Comparison of ENCODE assay signal across 20 cellular contexts in the genomic region with DNA sequence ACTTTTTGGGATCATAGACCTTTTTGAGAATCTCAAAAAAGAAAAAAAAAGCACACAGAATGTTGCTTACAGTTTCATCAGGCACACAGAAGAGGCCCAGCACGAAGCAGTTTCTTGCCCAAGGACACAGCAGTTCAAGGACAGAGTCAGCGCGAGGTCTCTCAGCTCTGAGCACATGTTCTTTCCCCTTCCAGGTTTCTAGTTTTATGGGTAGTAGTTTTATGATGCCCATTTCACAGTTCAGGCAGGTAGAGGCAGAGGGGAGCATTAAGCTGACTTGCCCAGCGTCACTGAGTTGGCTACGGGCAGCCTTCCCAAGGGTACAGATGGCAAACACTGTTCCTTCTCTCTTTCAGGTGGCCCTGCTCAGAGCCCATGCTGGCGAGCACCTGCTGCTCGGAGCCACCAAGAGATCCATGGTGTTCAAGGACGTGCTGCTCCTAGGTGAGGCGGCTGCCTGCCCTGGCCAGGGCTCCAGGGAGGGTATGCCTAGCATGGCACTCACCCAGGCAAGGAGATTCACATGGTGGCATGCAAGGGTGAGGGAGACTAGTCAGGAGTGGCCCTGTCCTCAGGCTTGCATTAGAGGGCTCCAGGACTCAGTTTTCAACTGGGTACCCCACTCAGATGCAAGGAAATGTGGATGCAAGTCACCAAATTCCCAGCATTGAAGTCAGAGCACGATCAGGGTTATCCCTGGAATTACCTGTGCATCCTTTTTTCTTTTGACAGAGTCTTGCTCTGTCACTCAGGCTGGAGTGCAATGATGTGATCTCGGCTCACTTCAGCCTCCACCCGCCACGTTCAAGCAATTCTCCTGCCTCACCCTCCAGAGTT. TPM values are rescaled to one million over a fixed set of nuclear protein-coding genes. Genes with fewer than 3 reads are reported as not detected.
DNase-seq lines count a peak whose midpoint lies in the region; ATAC-seq and TF ChIP-seq lines count a peak whose summit lies in the region.
"Had no signal": no experiment of that assay in that cellular context is flagged by ENCODE, and none has a peak within 500 bp of the region (broad histone marks: within the 10 kb centered on the region; RNA-seq: fewer than 3 reads in every experiment).

No MANE protein-coding gene starts in this region.

- TF ChIP-seq POLR2A in ovary (IDR thresholded peaks at IDR 0.05) = no peak

- no peak overlapping the region for H3K4me3 ChIP-seq in ovary
- H3K4me3 ChIP-seq: MG63, Peyer's patch had no signal

- peaks cover 6 to 16% of the 10 kb centered on the region in 2 donors for H3K27me3 Mint-ChIP-seq in natural killer cell treated with Interleukin-12 subunit alpha and Interleukin-12 subunit beta and Interleukin-15 and Interleukin-18, amount 100 ng/mL, for 72 hours
- peaks cover 6 to 11% of the 10 kb centered on the region in 2 donors for H3K27me3 Mint-ChIP-seq in natural killer cell (ENCODE audit: low read depth in 2 of 2)

- DNase-seq in natural killer cell treated with Interleukin-12 subunit alpha and Interleukin-12 subunit beta and Interleukin-15 and Interleukin-18, amount 100 ng/mL, for 72 hours (ENCODE audit: low spot score) = peak; percentile 28
- DNase-seq in natural killer cell (no peak), left lobe of liver (ENCODE audit: low spot score) (no peak), ovary (peak in 4 of 5 donors; percentile 55 to 72 (median 68)), NCI-H1417 treated with DMSO at 0.1 percent for 48 hours (lab: John Stamatoyannopoulos, UW) (no peak)
- DNase-seq in stimulated activated naive CD8-positive, alpha-beta T cell treated with anti-CD3 and anti-CD28 coated beads, Interleukin-15, Interleukin-2, amounts not matched to agents 100 U/mL and 50 U/mL, for 24 hours = no peak
- DNase-seq: CD8-positive, alpha-beta T cell; DMS 273 treated with DMSO at 0.1 percent for 48 hours; DMS79; KG1; MG63; NCI-H1105 treated with DMSO at 0.1 percent for 48 hours; NCI-H2029; NCI-H526 treated with DMSO at 0.1 percent for 48 hours; SHP77 treated with DMSO at 0.1 percent for 48 hours had no signal

- no peak for ATAC-seq in natural killer cell treated with Interleukin-12 subunit alpha and Interleukin-12 subunit beta and Interleukin-15 and Interleukin-18, amount 100 ng/mL, for 72 hours
- no peak for ATAC-seq in natural killer cell
- ATAC-seq in left lobe of liver = peak; percentile 6
- ATAC-seq in stimulated activated naive CD8-positive, alpha-beta T cell treated with anti-CD3 and anti-CD28 coated beads, Interleukin-15, Interleukin-2, amounts not matched to agents 100 U/mL and 50 U/mL, for 24 hours = no peak
- ATAC-seq in HG03039 (IDR thresholded peaks at IDR 0.05; ENCODE audit: unreplicated experiment) = no peak
- ATAC-seq: CD8-positive, alpha-beta T cell had no signal

- TF ChIP-seq EP300 in ovary (IDR thresholded peaks at IDR 0.05) = no peak

- H3K4me1 ChIP-seq in ovary (ENCODE audit: insufficient read depth) = peaks cover 12% of the 10 kb centered on the region

- H3K9me3 Mint-ChIP-seq in natural killer cell treated with Interleukin-12 subunit alpha and Interleukin-12 subunit beta and Interleukin-15 and Interleukin-18, amount 100 ng/mL, for 72 hours = no peaks in the 10 kb centered on the region
- H3K9me3 Mint-ChIP-seq in natural killer cell = no peaks in the 10 kb centered on the region
- H3K9me3 Mint-ChIP-seq: CD8-positive, alpha-beta T cell had no signal

- H3K27ac Mint-ChIP-seq in natural killer cell treated with Interleukin-12 subunit alpha and Interleukin-12 subunit beta and Interleukin-15 and Interleukin-18, amount 100 ng/mL, for 72 hours = no peak overlapping the region
- no peak overlapping the region for H3K27ac Mint-ChIP-seq in natural killer cell
- H3K27ac Mint-ChIP-seq: B cell; CD8-positive, alpha-beta T cell had no signal

- TF ChIP-seq CTCF in natural killer cell (IDR thresholded peaks at IDR 0.05) (no peak), ovary (IDR thresholded peaks at IDR 0.05) (no peak)

- no peaks in the 10 kb centered on the region for H3K4me1 Mint-ChIP-seq in natural killer cell treated with Interleukin-12 subunit alpha and Interleukin-12 subunit beta and Interleukin-15 and Interleukin-18, amount 100 ng/mL, for 72 hours (ENCODE audit: low read depth in 2 of 2)
- H3K4me1 Mint-ChIP-seq in natural killer cell = no peaks in the 10 kb centered on the region
- H3K4me1 Mint-ChIP-seq: B cell had no signal

- 68 to 72% (median 69%) methylated on average over 13 of the region's 13 CpGs for WGBS in ovary, 3 donors

- H3K36me3 ChIP-seq in ovary = no peaks in the 10 kb centered on the region
- H3K36me3 ChIP-seq: MG63 had no signal

- no peaks in the 10 kb centered on the region for H3K36me3 Mint-ChIP-seq in natural killer cell treated with Interleukin-12 subunit alpha and Interleukin-12 subunit beta and Interleukin-15 and Interleukin-18, amount 100 ng/mL, for 72 hours
- H3K36me3 Mint-ChIP-seq in natural killer cell = no peaks in the 10 kb centered on the region
- H3K36me3 Mint-ChIP-seq: CD8-positive, alpha-beta T cell had no signal

- no peaks in the 10 kb centered on the region for H3K27me3 ChIP-seq in ovary
- H3K27me3 ChIP-seq: MG63, Peyer's patch had no signal

- no peaks in the 10 kb centered on the region for H3K9me3 ChIP-seq in ovary
- H3K9me3 ChIP-seq: MG63, Peyer's patch had no signal

- H3K27ac ChIP-seq in ovary = no peak overlapping the region
- H3K27ac ChIP-seq: 22Rv1, C4-2B had no signal

- H3K4me3 Mint-ChIP-seq in natural killer cell treated with Interleukin-12 subunit alpha and Interleukin-12 subunit beta and Interleukin-15 and Interleukin-18, amount 100 ng/mL, for 72 hours = no peak overlapping the region
- H3K4me3 Mint-ChIP-seq in natural killer cell = no peak overlapping the region
- H3K4me3 Mint-ChIP-seq: B cell; CD8-positive, alpha-beta T cell had no signal

- intact Hi-C loops in natural killer cell (cut with micrococcal nuclease) = no loop called here
- intact Hi-C loops in ovary (cut with DNase I) = no loop called here

RNA-seq across cellular contexts. Expression of a gene that starts 57.4 kb away (rescaled TPM):
- total RNA-seq in natural killer cell treated with Interleukin-12 subunit alpha and Interleukin-12 subunit beta and Interleukin-15 and Interleukin-18, amount 100 ng/mL, for 72 hours = 10 to 100 TPM; 19.7 to 36.1 TPM
- 10 to 100 TPM; 17.2 to 22.9 (median 22.5) TPM for total RNA-seq in natural killer cell
- 95.0 TPM for total RNA-seq in left lobe of liver
- total RNA-seq in ovary = 10 to 100 TPM in 6 of 7 donors, 1 to 10 TPM in 1; 5.6 to 25.1 (median 12.4) TPM
- polyA plus RNA-seq in ovary = 1 to 10 TPM; 3.1 to 7.4 TPM

Comparison
In these comparisons a context has a peak if more than half of its experiments do, and no peak if none do; other contexts are left out.
1. DNase-seq: peak in natural killer cell treated with Interleukin-12 subunit alpha and Interleukin-12 subunit beta and Interleukin-15 and Interleukin-18, amount 100 ng/mL, for 72 hours (single experiment) and ovary (4 of 5); none in natural killer cell (single experiment), left lobe of liver (single experiment), stimulated activated naive CD8-positive, alpha-beta T cell treated with anti-CD3 and anti-CD28 coated beads, Interleukin-15, Interleukin-2, amounts not matched to agents 100 U/mL and 50 U/mL, for 24 hours (single experiment) and NCI-H1417 treated with DMSO at 0.1 percent for 48 hours (single experiment).